Comparison of ENCODE assay signal across 2 cellular contexts in the genomic region with DNA sequence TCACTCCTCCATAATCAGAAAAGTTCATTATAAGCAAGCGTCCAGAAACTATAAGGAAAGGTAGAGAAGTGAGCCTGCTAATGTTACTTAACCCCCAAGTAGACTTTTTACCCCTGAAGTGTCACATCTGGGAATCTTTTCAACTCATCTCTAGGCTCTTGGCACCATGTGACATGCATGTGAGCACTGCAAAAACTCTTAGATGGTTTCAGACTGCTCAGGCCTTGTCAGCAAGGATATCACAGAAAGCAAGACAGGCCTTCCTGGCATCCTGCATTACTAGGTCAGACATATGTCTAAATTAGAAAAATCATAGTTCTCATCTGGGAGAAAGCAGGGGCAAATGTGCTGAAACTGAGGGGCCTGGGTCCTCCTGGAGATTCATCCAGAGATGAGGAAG.
A peak's percentile ranks its signal among the peaks of the same experiment; 100 is the strongest.
TF ChIP-seq lines count a peak whose summit lies in the region.

No MANE protein-coding gene starts in this region.

TF ChIP-seq in GM12878, 131 proteins besides CTCF, POLR2A, EP300 and RAD21:
- TF ChIP-seq RFX5 (IDR thresholded peaks at IDR 0.05; ENCODE audit: low read depth, low read length) = no peak
- TF ChIP-seq, protein P1, sequence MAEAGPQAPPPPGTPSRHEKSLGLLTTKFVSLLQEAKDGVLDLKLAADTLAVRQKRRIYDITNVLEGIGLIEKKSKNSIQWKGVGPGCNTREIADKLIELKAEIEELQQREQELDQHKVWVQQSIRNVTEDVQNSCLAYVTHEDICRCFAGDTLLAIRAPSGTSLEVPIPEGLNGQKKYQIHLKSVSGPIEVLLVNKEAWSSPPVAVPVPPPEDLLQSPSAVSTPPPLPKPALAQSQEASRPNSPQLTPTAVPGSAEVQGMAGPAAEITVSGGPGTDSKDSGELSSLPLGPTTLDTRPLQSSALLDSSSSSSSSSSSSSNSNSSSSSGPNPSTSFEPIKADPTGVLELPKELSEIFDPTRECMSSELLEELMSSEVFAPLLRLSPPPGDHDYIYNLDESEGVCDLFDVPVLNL (IDR thresholded peaks at IDR 0.05; ENCODE audit: low read depth, low read length) = no peak
- TF ChIP-seq PAX8 (IDR thresholded peaks at IDR 0.05) = no peak
- no peak for TF ChIP-seq BRCA1 (IDR thresholded peaks at IDR 0.05; ENCODE audit: low read depth, low read length)
- TF ChIP-seq RAD51 (IDR thresholded peaks at IDR 0.05) = peak; percentile 43; the same call in 1 of the 2 replicates
- no peak for TF ChIP-seq EED (IDR thresholded peaks at IDR 0.05; ENCODE audit: low read depth)

TF ChIP-seq in GM12891, 5 proteins besides CTCF, POLR2A, EP300 and RAD21:
- TF ChIP-seq PAX5 (IDR thresholded peaks at IDR 0.05; ENCODE audit: insufficient read depth, low read length, severe bottlenecking) = no peak
- no peak for TF ChIP-seq POLR2AphosphoS5 (IDR thresholded peaks at IDR 0.05; ENCODE audit: low read depth, low read length)
- no peak for TF ChIP-seq TAF1 (IDR thresholded peaks at IDR 0.05; ENCODE audit: low read depth, low read length)
- TF ChIP-seq SPI1 (IDR thresholded peaks at IDR 0.05; ENCODE audit: low read depth, low read length) = no peak
- TF ChIP-seq POU2F2 (IDR thresholded peaks at IDR 0.05; ENCODE audit: low read depth, low read length) = no peak
